Comparison of ENCODE assay signal across 11 cellular contexts in the genomic region with DNA sequence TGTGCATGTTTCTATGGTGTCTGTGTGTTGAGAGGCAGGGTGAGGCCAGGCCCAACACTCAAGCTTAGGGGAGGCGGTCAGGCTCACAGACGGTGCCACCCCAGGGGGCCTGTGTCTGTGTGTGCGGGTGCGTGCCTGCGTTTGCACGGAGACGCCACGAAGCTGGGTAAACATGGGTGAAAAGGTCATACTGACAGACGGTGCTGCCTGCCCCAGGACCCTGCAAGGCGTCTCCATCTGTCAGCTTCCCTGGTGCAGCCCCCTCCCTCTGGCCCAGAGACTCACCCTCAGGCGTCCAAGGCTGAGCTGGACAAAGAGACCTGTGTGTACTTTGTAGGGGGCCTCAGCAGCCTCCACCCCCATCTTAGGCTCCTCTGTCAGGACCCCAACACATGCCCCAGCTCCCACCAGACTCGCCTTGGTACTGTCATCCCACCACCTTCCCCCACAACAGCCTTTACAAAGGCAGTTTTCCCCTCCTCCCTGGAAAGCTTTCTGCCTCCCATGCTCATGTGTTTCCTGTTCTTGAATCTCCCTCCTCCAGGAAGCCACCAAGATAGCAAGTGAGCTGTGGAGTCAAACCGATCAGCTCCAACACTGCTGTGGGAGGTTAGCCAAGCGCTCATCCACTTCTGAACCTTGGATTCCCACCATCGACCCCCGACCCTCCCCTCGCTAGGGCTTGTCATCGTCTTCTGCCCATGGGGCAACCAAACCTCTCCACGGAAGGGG. TPM values are rescaled to one million over a fixed set of nuclear protein-coding genes. Genes with fewer than 3 reads are reported as not detected.
DNase-seq lines count a peak whose midpoint lies in the region; FAIRE-seq and TF ChIP-seq lines count a peak whose summit lies in the region.
"Had no signal": no experiment of that assay in that cellular context is flagged by ENCODE, and none has a peak within 500 bp of the region (broad histone marks: within the 10 kb centered on the region; RNA-seq: fewer than 3 reads in every experiment).

No MANE protein-coding gene starts in this region.

- H3K79me2 ChIP-seq in neural cell (replicated peaks; ENCODE audit: insufficient read depth, low read length) = no peaks in the 10 kb centered on the region

- H3K36me3 ChIP-seq in neural cell (ENCODE audit: insufficient read depth, low read length) = no peaks in the 10 kb centered on the region
- H3K36me3 ChIP-seq in ascending aorta = no peaks in the 10 kb centered on the region

- no peak overlapping the region for H3K4me2 ChIP-seq in neural cell (ENCODE audit: low read length)

- no peak overlapping the region for H2AFZ ChIP-seq in neural cell (ENCODE audit: low read depth, low read length)

- no peak for TF ChIP-seq RAD21 in neural cell (conservative IDR thresholded peaks at IDR 0.05)

- H3K4me1 ChIP-seq in ascending aorta = peaks cover 3 to 10% of the 10 kb centered on the region in 2 donors

- H3F3A ChIP-seq in neural cell (ENCODE audit: insufficient read depth, low read length, poor library complexity, severe bottlenecking) = no peaks in the 10 kb centered on the region

- peak overlapping the region; percentile 79 for H3K4me3 ChIP-seq in coronary artery
- peak overlapping the region; percentile 7 for H3K4me3 ChIP-seq in neural cell (ENCODE audit: low read length)
- H3K4me3 ChIP-seq in ascending aorta = peak overlapping the region in 1 of 2 donors; percentile 68

- H3K27ac ChIP-seq in coronary artery = peak overlapping the region in 1 of 2 donors; percentile 53
- no peak overlapping the region for H3K27ac ChIP-seq in neural cell (ENCODE audit: low read length)
- H3K27ac ChIP-seq in ascending aorta = peak overlapping the region in 1 of 2 donors; percentile 54
- H3K27ac ChIP-seq: 22Rv1 had no signal

- no peaks in the 10 kb centered on the region for H3K9me3 ChIP-seq in neural cell (ENCODE audit: low read length)
- no peaks in the 10 kb centered on the region for H3K9me3 ChIP-seq in ascending aorta

- H4K20me1 ChIP-seq in neural cell (ENCODE audit: insufficient read depth) = no peaks in the 10 kb centered on the region

- no peak for TF ChIP-seq CTCF in coronary artery (IDR thresholded peaks at IDR 0.05)
- no peak for TF ChIP-seq CTCF in neural cell (IDR thresholded peaks at IDR 0.05; ENCODE audit: poor library complexity, severe bottlenecking)
- TF ChIP-seq CTCF in ascending aorta (IDR thresholded peaks at IDR 0.05) = no peak

- TF ChIP-seq POLR2A in GM12891 (IDR thresholded peaks at IDR 0.05; ENCODE audit: low read depth, low read length) = no peak

- no peak for FAIRE-seq in GM12891 (lab: Jason Lieb, UNC)
- FAIRE-seq: frontal cortex had no signal

- peak overlapping the region; percentile 26 for H3K9ac ChIP-seq in neural cell (ENCODE audit: low read length)

- H3K27me3 ChIP-seq in neural cell (ENCODE audit: insufficient read depth, low read depth, low read length) (no peaks in the 10 kb centered on the region), ascending aorta (no peaks in the 10 kb centered on the region)

- intact Hi-C loops in ascending aorta (cut with DNase I) = no loop called here

- peak; percentile 44 for DNase-seq in DMS53 (lab: John Stamatoyannopoulos, UW)
- DNase-seq in DMS53 treated with DMSO at 0.1 percent for 48 hours (lab: John Stamatoyannopoulos, UW; ENCODE audit: unreplicated experiment) = no peak
- DNase-seq in NCI-H2171 (lab: John Stamatoyannopoulos, UW) = peak; percentile 90
- DNase-seq in coronary artery (ENCODE audit: low spot score) = no peak
- no peak for DNase-seq in ascending aorta (ENCODE audit: low spot score in 2 of 2)
- DNase-seq in GM12891 (ENCODE audit: insufficient read length, low spot score) = no peak
- no peak for DNase-seq in SHP77 (lab: John Stamatoyannopoulos, UW)
- DNase-seq: SW 1271 had no signal

- no peaks in the 10 kb centered on the region for H3K9me2 ChIP-seq in neural cell (ENCODE audit: insufficient read depth, low read length)

- TF ChIP-seq EP300 in neural cell (conservative IDR thresholded peaks at IDR 0.05; ENCODE audit: poor library complexity, severe bottlenecking) = no peak

TF ChIP-seq in neural cell, 6 proteins besides CTCF, POLR2A, EP300 and RAD21:
- TF ChIP-seq TAF1 (IDR thresholded peaks at IDR 0.05; ENCODE audit: low read depth) = no peak
- TF ChIP-seq EZH2 (IDR thresholded peaks at IDR 0.05; ENCODE audit: borderline replicate concordance, insufficient read depth, low read length, poor library complexity, severe bottlenecking) = no peak
- TF ChIP-seq POLR2AphosphoS5 (IDR thresholded peaks at IDR 0.05) = no peak
- no peak for TF ChIP-seq SMC3 (conservative IDR thresholded peaks at IDR 0.05; ENCODE audit: poor library complexity)
- no peak for TF ChIP-seq MXI1 (conservative IDR thresholded peaks at IDR 0.05; ENCODE audit: poor library complexity, severe bottlenecking)
- TF ChIP-seq, protein P1, sequence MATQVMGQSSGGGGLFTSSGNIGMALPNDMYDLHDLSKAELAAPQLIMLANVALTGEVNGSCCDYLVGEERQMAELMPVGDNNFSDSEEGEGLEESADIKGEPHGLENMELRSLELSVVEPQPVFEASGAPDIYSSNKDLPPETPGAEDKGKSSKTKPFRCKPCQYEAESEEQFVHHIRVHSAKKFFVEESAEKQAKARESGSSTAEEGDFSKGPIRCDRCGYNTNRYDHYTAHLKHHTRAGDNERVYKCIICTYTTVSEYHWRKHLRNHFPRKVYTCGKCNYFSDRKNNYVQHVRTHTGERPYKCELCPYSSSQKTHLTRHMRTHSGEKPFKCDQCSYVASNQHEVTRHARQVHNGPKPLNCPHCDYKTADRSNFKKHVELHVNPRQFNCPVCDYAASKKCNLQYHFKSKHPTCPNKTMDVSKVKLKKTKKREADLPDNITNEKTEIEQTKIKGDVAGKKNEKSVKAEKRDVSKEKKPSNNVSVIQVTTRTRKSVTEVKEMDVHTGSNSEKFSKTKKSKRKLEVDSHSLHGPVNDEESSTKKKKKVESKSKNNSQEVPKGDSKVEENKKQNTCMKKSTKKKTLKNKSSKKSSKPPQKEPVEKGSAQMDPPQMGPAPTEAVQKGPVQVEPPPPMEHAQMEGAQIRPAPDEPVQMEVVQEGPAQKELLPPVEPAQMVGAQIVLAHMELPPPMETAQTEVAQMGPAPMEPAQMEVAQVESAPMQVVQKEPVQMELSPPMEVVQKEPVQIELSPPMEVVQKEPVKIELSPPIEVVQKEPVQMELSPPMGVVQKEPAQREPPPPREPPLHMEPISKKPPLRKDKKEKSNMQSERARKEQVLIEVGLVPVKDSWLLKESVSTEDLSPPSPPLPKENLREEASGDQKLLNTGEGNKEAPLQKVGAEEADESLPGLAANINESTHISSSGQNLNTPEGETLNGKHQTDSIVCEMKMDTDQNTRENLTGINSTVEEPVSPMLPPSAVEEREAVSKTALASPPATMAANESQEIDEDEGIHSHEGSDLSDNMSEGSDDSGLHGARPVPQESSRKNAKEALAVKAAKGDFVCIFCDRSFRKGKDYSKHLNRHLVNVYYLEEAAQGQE (IDR thresholded peaks at IDR 0.05; ENCODE audit: borderline replicate concordance) = no peak

TF ChIP-seq in GM12891, 5 proteins besides CTCF, POLR2A, EP300 and RAD21:
- TF ChIP-seq PAX5 (IDR thresholded peaks at IDR 0.05; ENCODE audit: insufficient read depth, low read length, severe bottlenecking) (no peak), POLR2AphosphoS5 (IDR thresholded peaks at IDR 0.05; ENCODE audit: low read depth, low read length) (no peak), TAF1 (IDR thresholded peaks at IDR 0.05; ENCODE audit: low read depth, low read length) (no peak), POU2F2 (IDR thresholded peaks at IDR 0.05; ENCODE audit: low read depth, low read length) (no peak), SPI1 (IDR thresholded peaks at IDR 0.05; ENCODE audit: low read depth, low read length) (no peak)
TF ChIP-seq in GM12891: peak in this region for 0.

RNA-seq across cellular contexts. Expression of a gene that starts 34.1 kb away (rescaled TPM):
- polyA plus RNA-seq in neural cell = 66.6 and 95.1 TPM in 2 replicates
- polyA minus RNA-seq in neural cell = 144 and 149 TPM in 2 replicates
- 43.6 TPM for total RNA-seq in ascending aorta
- polyA plus RNA-seq in GM12891 (2012; ENCODE audit: low read depth, missing spikeins) = 2.8 TPM

Comparison
In these comparisons a context has a peak if more than half of its experiments do, and no peak if none do; other contexts are left out.
1. DNase-seq: peak in DMS53 (single experiment) and NCI-H2171 (single experiment); none in DMS53 treated with DMSO at 0.1 percent for 48 hours (single experiment), coronary artery (single experiment), ascending aorta (0 of 2), GM12891 (single experiment) and SHP77 (0 of 2).